Comparison of ENCODE assay signal across 1 cellular context in the genomic region with DNA sequence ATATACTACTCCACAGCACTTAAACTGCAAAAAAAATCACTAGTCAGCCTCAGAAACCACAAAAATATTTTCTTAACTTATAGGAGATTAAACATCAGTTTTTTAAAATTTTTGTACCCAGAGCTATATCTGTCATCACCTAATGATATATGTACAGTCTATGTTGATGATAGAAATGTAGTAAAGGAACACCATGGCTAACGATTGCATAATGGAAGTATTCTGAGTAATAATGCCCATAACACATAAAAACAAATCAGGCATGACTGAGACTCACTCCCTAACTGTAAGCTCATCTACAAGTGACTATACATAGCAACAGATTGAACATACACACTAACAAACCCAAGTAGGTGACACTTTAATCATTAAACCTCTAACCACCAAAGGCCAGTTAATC.
TF ChIP-seq lines count a peak whose summit lies in the region.

No MANE protein-coding gene starts in this region.

TF ChIP-seq in HEK293, 187 proteins besides CTCF, POLR2A, EP300 and RAD21 (continued from another document and continues in another):
- TF ChIP-seq ZNF629 (tag by site-specific recombination; IDR thresholded peaks at IDR 0.05) (peak; percentile 92), ZBTB26 (tag by site-specific recombination; optimal IDR thresholded peaks at IDR 0.05) (no peak), ZNF48 (tag by site-specific recombination; IDR thresholded peaks at IDR 0.05) (no peak), ZNF473 (tag by site-specific recombination; IDR thresholded peaks at IDR 0.05) (no peak), SP3 (tag by site-specific recombination; IDR thresholded peaks at IDR 0.05) (peak; percentile 48; the same call in 1 of the 2 replicates), ZNF239 (tag by site-specific recombination; IDR thresholded peaks at IDR 0.05) (0 out of 2 replicates have a peak, but pooled peaks have one; percentile 19), ZNF398 (tag by site-specific recombination; IDR thresholded peaks at IDR 0.05) (peak; percentile 65), ZNF114 (tag by site-specific recombination; IDR thresholded peaks at IDR 0.05) (no peak), ZNF202 (tag by site-specific recombination; IDR thresholded peaks at IDR 0.05; ENCODE audit: borderline replicate concordance) (no peak), SCRT2 (tag by site-specific recombination; IDR thresholded peaks at IDR 0.05) (peak; percentile 99), ZNF394 (tag by site-specific recombination; IDR thresholded peaks at IDR 0.05; ENCODE audit: borderline replicate concordance) (peak; percentile 78; the same call in 1 of the 2 replicates), ZNF76 (tag by site-specific recombination; IDR thresholded peaks at IDR 0.05; ENCODE audit: borderline replicate concordance, low read depth) (peak; percentile 45; the same call in 1 of the 2 replicates), FEZF1 (tag by site-specific recombination; IDR thresholded peaks at IDR 0.05) (peak; percentile 95), PRDM10 (tag by site-specific recombination; IDR thresholded peaks at IDR 0.05) (peak; percentile 69), ZSCAN18 (tag by site-specific recombination; IDR thresholded peaks at IDR 0.05) (0 out of 2 replicates have a peak, but pooled peaks have one; percentile 47), SP2 (tag by site-specific recombination; IDR thresholded peaks at IDR 0.05) (peak; percentile 41), GLIS2 (tag by site-specific recombination; IDR thresholded peaks at IDR 0.05) (0 out of 2 replicates have a peak, but pooled peaks have one; percentile 17), ZNF350 (tag by site-specific recombination; IDR thresholded peaks at IDR 0.05) (no peak), HIC1 (tag by site-specific recombination; IDR thresholded peaks at IDR 0.05) (peak; percentile 95)
- TF ChIP-seq, protein P1, sequence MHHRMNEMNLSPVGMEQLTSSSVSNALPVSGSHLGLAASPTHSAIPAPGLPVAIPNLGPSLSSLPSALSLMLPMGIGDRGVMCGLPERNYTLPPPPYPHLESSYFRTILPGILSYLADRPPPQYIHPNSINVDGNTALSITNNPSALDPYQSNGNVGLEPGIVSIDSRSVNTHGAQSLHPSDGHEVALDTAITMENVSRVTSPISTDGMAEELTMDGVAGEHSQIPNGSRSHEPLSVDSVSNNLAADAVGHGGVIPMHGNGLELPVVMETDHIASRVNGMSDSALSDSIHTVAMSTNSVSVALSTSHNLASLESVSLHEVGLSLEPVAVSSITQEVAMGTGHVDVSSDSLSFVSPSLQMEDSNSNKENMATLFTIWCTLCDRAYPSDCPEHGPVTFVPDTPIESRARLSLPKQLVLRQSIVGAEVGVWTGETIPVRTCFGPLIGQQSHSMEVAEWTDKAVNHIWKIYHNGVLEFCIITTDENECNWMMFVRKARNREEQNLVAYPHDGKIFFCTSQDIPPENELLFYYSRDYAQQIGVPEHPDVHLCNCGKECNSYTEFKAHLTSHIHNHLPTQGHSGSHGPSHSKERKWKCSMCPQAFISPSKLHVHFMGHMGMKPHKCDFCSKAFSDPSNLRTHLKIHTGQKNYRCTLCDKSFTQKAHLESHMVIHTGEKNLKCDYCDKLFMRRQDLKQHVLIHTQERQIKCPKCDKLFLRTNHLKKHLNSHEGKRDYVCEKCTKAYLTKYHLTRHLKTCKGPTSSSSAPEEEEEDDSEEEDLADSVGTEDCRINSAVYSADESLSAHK (tag by site-specific recombination; IDR thresholded peaks at IDR 0.05) = peak; percentile 90
- TF ChIP-seq, protein P2, sequence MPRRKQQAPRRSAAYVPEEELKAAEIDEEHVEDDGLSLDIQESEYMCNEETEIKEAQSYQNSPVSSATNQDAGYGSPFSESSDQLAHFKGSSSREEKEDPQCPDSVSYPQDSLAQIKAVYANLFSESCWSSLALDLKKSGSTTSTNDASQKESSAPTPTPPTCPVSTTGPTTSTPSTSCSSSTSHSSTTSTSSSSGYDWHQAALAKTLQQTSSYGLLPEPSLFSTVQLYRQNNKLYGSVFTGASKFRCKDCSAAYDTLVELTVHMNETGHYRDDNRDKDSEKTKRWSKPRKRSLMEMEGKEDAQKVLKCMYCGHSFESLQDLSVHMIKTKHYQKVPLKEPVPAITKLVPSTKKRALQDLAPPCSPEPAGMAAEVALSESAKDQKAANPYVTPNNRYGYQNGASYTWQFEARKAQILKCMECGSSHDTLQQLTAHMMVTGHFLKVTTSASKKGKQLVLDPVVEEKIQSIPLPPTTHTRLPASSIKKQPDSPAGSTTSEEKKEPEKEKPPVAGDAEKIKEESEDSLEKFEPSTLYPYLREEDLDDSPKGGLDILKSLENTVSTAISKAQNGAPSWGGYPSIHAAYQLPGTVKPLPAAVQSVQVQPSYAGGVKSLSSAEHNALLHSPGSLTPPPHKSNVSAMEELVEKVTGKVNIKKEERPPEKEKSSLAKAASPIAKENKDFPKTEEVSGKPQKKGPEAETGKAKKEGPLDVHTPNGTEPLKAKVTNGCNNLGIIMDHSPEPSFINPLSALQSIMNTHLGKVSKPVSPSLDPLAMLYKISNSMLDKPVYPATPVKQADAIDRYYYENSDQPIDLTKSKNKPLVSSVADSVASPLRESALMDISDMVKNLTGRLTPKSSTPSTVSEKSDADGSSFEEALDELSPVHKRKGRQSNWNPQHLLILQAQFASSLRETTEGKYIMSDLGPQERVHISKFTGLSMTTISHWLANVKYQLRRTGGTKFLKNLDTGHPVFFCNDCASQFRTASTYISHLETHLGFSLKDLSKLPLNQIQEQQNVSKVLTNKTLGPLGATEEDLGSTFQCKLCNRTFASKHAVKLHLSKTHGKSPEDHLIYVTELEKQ (tag by site-specific recombination; IDR thresholded peaks at IDR 0.05; ENCODE audit: borderline replicate concordance) = peak; percentile 97
- TF ChIP-seq, protein P3, sequence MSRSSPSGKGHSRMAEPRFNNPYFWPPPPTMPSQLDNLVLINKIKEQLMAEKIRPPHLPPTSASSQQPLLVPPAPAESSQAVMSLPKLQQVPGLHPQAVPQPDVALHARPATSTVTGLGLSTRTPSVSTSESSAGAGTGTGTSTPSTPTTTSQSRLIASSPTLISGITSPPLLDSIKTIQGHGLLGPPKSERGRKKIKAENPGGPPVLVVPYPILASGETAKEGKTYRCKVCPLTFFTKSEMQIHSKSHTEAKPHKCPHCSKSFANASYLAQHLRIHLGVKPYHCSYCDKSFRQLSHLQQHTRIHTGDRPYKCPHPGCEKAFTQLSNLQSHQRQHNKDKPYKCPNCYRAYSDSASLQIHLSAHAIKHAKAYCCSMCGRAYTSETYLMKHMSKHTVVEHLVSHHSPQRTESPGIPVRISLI (tag by site-specific recombination; IDR thresholded peaks at IDR 0.05) = peak; percentile 97
- TF ChIP-seq, protein P4, sequence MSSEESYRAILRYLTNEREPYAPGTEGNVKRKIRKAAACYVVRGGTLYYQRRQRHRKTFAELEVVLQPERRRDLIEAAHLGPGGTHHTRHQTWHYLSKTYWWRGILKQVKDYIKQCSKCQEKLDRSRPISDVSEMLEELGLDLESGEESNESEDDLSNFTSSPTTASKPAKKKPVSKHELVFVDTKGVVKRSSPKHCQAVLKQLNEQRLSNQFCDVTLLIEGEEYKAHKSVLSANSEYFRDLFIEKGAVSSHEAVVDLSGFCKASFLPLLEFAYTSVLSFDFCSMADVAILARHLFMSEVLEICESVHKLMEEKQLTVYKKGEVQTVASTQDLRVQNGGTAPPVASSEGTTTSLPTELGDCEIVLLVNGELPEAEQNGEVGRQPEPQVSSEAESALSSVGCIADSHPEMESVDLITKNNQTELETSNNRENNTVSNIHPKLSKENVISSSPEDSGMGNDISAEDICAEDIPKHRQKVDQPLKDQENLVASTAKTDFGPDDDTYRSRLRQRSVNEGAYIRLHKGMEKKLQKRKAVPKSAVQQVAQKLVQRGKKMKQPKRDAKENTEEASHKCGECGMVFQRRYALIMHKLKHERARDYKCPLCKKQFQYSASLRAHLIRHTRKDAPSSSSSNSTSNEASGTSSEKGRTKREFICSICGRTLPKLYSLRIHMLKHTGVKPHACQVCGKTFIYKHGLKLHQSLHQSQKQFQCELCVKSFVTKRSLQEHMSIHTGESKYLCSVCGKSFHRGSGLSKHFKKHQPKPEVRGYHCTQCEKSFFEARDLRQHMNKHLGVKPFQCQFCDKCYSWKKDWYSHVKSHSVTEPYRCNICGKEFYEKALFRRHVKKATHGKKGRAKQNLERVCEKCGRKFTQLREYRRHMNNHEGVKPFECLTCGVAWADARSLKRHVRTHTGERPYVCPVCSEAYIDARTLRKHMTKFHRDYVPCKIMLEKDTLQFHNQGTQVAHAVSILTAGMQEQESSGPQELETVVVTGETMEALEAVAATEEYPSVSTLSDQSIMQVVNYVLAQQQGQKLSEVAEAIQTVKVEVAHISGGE (tag by site-specific recombination; conservative IDR thresholded peaks at IDR 0.05; ENCODE audit: low read depth) = no peak
